ENCODE assay signal across 10 cellular contexts in the genomic region with DNA sequence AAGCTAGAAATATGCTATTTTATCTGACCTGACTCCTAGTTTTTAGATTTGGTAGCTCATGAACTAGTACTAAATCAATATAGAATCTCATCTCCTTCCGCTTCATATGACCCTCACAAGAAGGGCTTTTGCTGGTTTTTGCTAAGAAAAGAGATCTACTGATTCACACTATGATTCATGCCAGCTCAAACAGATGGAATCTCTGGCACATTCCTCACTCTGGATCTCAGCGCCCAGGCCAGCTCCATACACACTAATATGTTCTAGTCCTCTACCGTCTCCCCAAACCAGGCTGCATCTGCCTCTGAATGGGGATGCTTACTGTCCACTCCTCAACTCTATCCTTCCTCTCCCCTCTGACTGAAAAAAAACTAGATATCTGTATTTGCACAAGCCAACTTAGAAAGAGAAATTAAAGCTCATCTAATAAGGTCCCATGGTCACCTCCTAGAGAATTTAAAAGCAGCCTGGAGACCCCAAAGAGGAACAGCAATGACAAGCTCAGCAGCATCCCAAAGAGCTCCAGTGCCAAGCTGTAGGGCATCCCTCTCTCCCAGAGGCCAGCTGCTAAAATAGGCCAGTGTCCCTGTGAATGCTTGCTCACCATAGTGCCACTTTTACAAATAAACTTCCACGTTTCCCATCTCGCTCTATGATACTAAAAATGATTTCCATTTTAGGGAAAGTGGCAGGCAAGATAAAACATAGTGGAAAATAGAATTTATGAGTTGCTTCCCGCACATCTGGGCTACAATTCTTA.
A peak's percentile ranks its signal among the peaks of the same experiment; 100 is the strongest.
DNase-seq lines count a peak whose midpoint lies in the region; ATAC-seq, FAIRE-seq and TF ChIP-seq lines count a peak whose summit lies in the region.
"Had no signal": no experiment of that assay in that cellular context is flagged by ENCODE, and none has a peak within 500 bp of the region (broad histone marks: within the 10 kb centered on the region; RNA-seq: fewer than 3 reads in every experiment).

No MANE protein-coding gene starts in this region.

- FAIRE-seq in kidney (lab: Jason Lieb, UNC) = no peak

- intact Hi-C loops in kidney (cut with DNase I) = no loop called here
- intact Hi-C loops in transverse colon (cut with DNase I; ENCODE audit: low total_unique reads) = no loop called here

- H3K9me3 ChIP-seq in kidney (ENCODE audit: control insufficient read depth in 1 of 2, low read length in 2 of 2) (no peaks in the 10 kb centered on the region), transverse colon (no peaks in the 10 kb centered on the region)

- no peak overlapping the region for H3K9ac ChIP-seq in kidney (ENCODE audit: low read length in 2 of 2)

- no peaks in the 10 kb centered on the region for H3K27me3 ChIP-seq in ACC112 (ENCODE audit: insufficient read depth, low read length)
- H3K27me3 ChIP-seq in transverse colon = no peaks in the 10 kb centered on the region

- H3K36me3 ChIP-seq in ACC112 (ENCODE audit: insufficient read depth, low read length) = no peaks in the 10 kb centered on the region
- no peaks in the 10 kb centered on the region for H3K36me3 ChIP-seq in kidney (ENCODE audit: control insufficient read depth in 1 of 2, insufficient read depth in 2 of 2, low read length in 2 of 2)
- H3K36me3 ChIP-seq in transverse colon = no peaks in the 10 kb centered on the region

- no peak overlapping the region for H3K4me3 ChIP-seq in ACC112 (ENCODE audit: low read depth, low read length)
- H3K4me3 ChIP-seq in kidney (ENCODE audit: low read length in 2 of 2) = no peak overlapping the region
- no peak overlapping the region for H3K4me3 ChIP-seq in transverse colon

- no peak for ATAC-seq in GM21619 (IDR thresholded peaks at IDR 0.05; ENCODE audit: unreplicated experiment)

- peak; percentile 91 for DNase-seq in M059J (ENCODE audit: low read depth)
- peak; percentile 80 for DNase-seq in cerebellum (ENCODE audit: low spot score)
- peak; percentile 90 for DNase-seq in kidney tubule cell (ENCODE audit: low spot score)
- no peak for DNase-seq in kidney
- no peak for DNase-seq in activated naive CD4-positive, alpha-beta T cell treated with Interleukin-2 at 50 U/mL for 16 hours
- DNase-seq in transverse colon = no peak
- DNase-seq: activated naive CD8-positive, alpha-beta T cell treated with anti-CD3 and anti-CD28 coated beads for 36 hours; NCI-H2107 had no signal

- no peak for TF ChIP-seq CTCF in kidney (IDR thresholded peaks at IDR 0.05; ENCODE audit: borderline replicate concordance, extremely low read depth, insufficient read depth)
- TF ChIP-seq CTCF in transverse colon (IDR thresholded peaks at IDR 0.05) = no peak

- WGBS in transverse colon (ENCODE audit: low coverage in 1 of 2), 2 donors = 72 to 78% methylated on average over 4 to 6 of the region's 6 CpGs

- peaks cover 50% of the 10 kb centered on the region for H3K4me1 ChIP-seq in ACC112 (ENCODE audit: control insufficient read depth, insufficient read depth, low read length, unreplicated experiment)
- H3K4me1 ChIP-seq in kidney (ENCODE audit: control insufficient read depth in 1 of 2, insufficient read depth in 1 of 2, low read depth in 1 of 2, low read length in 2 of 2) = no peaks in the 10 kb centered on the region
- H3K4me1 ChIP-seq in transverse colon = peaks cover 0 to 7% (median 0%) of the 10 kb centered on the region in 4 donors

- no peak for TF ChIP-seq EP300 in transverse colon (IDR thresholded peaks at IDR 0.05; ENCODE audit: low read depth)

- in situ Hi-C loops in transverse colon (cut with MboI; ENCODE audit: low pct_ligation_motif_present in 1 of 4, low pct_unique_long_range_greater_than_20kb in 1 of 4, low sequenced_read_pairs in 3 of 4) = no loop called here

- no peak for TF ChIP-seq POLR2A in transverse colon (IDR thresholded peaks at IDR 0.05)

- no peak overlapping the region for H2AFZ ChIP-seq in ACC112 (ENCODE audit: low read length, unreplicated experiment)

- H3K79me2 ChIP-seq in ACC112 (ENCODE audit: control insufficient read depth, insufficient read depth, low read length, unreplicated experiment) = peaks cover 24% of the 10 kb centered on the region

- H3K27ac ChIP-seq in ACC112 (ENCODE audit: low read depth, low read length) (peak overlapping the region; percentile 84), kidney (ENCODE audit: low read depth in 2 of 2, low read length in 2 of 2) (peak overlapping the region in 1 of 2 donors; percentile 0), transverse colon (no peak overlapping the region)

Comparison
In these comparisons a context has a peak if more than half of its experiments do, and no peak if none do; other contexts are left out.
1. DNase-seq: peak in M059J (single experiment), cerebellum (single experiment) and kidney tubule cell (single experiment); none in kidney (single experiment), activated naive CD4-positive, alpha-beta T cell treated with Interleukin-2 at 50 U/mL for 16 hours (single experiment) and transverse colon (single experiment).